Comparison of ENCODE assay signal across 32 cellular contexts in genomic region chr11:432501-433100, GRCh38. TPM values are rescaled to one million over a fixed set of nuclear protein-coding genes. Genes with fewer than 3 reads are reported as not detected.
"Had no signal": no experiment of that assay in that cellular context is flagged by ENCODE, and none has a peak within 500 bp of the region (broad histone marks: within the 10 kb centered on the region; RNA-seq: fewer than 3 reads in every experiment).

No MANE protein-coding gene starts in this region.

- H3K27me3 ChIP-seq: neutrophil, pancreas, thyroid gland, vagina had no signal

- H3K4me3 ChIP-seq: coronary artery, esophagus squamous epithelium, heart right ventricle, pancreas, sigmoid colon, stomach, thyroid gland, vagina had no signal

- H3K4me1 ChIP-seq: esophagus squamous epithelium, heart right ventricle, pancreas, sigmoid colon, stomach, thyroid gland, vagina had no signal

- H3K36me3 ChIP-seq: heart right ventricle, neutrophil, pancreas, sigmoid colon, thyroid gland, vagina had no signal

- FAIRE-seq: endometrium, pancreas had no signal

- H3K9me3 ChIP-seq: esophagus squamous epithelium, heart right ventricle, neutrophil, pancreas, sigmoid colon, stomach, thyroid gland, vagina had no signal

- ATAC-seq: naive thymus-derived CD4-positive, alpha-beta T cell; stimulated activated effector memory CD8-positive, alpha-beta T cell treated with anti-CD3 and anti-CD28 coated beads, Interleukin-12 subunit alpha, Interleukin-12 subunit beta, amount 100 ng/mL, for 72 hours had no signal

- DNase-seq: dermis blood vessel endothelial cell; effector memory CD4-positive, alpha-beta T cell; erythroblast; esophagus squamous epithelium; foreskin melanocyte; glutamatergic neuron; hippocampal formation; immature natural killer cell; islet precursor cell; kidney glomerular epithelial cell; mammary epithelial cell; mesendoderm; midbrain; retina; sigmoid colon; stimulated activated CD4-positive, alpha-beta T cell treated with anti-CD3 and anti-CD28 coated beads, Interleukin-2, amount 100 ng/mL, for 24 hours; stimulated activated CD4-positive, alpha-beta T cell treated with anti-CD3 and anti-CD28 coated beads, Interleukin-4, amount 100 ng/mL, for 24 hours; stimulated activated naive CD4-positive, alpha-beta T cell treated with Interleukin-2 at 50 U/mL for 16 hours; stomach; thyroid gland; trophoblast cell had no signal

- H3K27ac ChIP-seq: coronary artery, esophagus squamous epithelium, heart right ventricle, neutrophil, pancreas, sigmoid colon, stomach, thyroid gland, vagina had no signal

RNA-seq across cellular contexts. Expression of gene ANO9, which starts 9.2 kb away (rescaled TPM):
- total RNA-seq: skeletal muscle tissue, temporal lobe had no signal
- polyA plus RNA-seq: neural cell had no signal

RNA-seq across cellular contexts. Expression of gene PKP3, which starts 38.6 kb away (rescaled TPM):
- total RNA-seq: naive thymus-derived CD4-positive, alpha-beta T cell had no signal
- polyA plus RNA-seq: naive thymus-derived CD4-positive, alpha-beta T cell; neural cell had no signal
